In genomic region chr5:171724771-171725609, GRCh38 we compare ENCODE assay signal across 1 cellular context.
TF ChIP-seq lines count a peak whose summit lies in the region.

No MANE protein-coding gene starts in this region.

TF ChIP-seq in K562, 482 proteins besides CTCF, POLR2A, EP300 and RAD21 (continued from another document):
- TF ChIP-seq MGA (IDR thresholded peaks at IDR 0.05) (no peak), TFAP4 (CRISPR knock-in tag; IDR thresholded peaks at IDR 0.05; ENCODE audit: borderline replicate concordance) (0 out of 2 replicates have a peak, but pooled peaks have one; percentile 29)
